ENCODE assay signal across 23 cellular contexts in genomic region chr12:89966495-89967240, GRCh38.
"Had no signal": no experiment of that assay in that cellular context is flagged by ENCODE, and none has a peak within 500 bp of the region (broad histone marks: within the 10 kb centered on the region; RNA-seq: fewer than 3 reads in every experiment).

No MANE protein-coding gene starts in this region.

- H3K4me3 Mint-ChIP-seq: memory B cell; mesothelial cell of epicardium; natural killer cell treated with Interleukin-12 subunit alpha and Interleukin-12 subunit beta and Interleukin-15 and Interleukin-18, amount 100 ng/mL, for 72 hours; neural progenitor cell; stimulated activated naive CD8-positive, alpha-beta T cell treated with anti-CD3 and anti-CD28 coated beads, Interleukin-15, amount 100 ng/mL, for 72 hours had no signal

- H3K9me3 Mint-ChIP-seq: memory B cell had no signal

- H3K4me1 ChIP-seq: heart left ventricle, left ventricle myocardium inferior, prostate gland, right lobe of liver had no signal

- H3K27me3 Mint-ChIP-seq: memory B cell; stimulated activated naive CD8-positive, alpha-beta T cell treated with anti-CD3 and anti-CD28 coated beads, Interleukin-15, amount 100 ng/mL, for 72 hours had no signal

- H3K27ac ChIP-seq: heart left ventricle, left ventricle myocardium inferior, lower lobe of right lung, neural progenitor cell, pancreas, prostate gland, right lobe of liver, spleen, testis, tibial nerve had no signal

- H3K4me2 ChIP-seq: neural progenitor cell had no signal

- ATAC-seq: esophagus mucosa; heart left ventricle; lower lobe of right lung; natural killer cell treated with Interleukin-12 subunit alpha and Interleukin-12 subunit beta and Interleukin-15 and Interleukin-18, amount 100 ng/mL, for 72 hours; pancreas; right lobe of liver; stimulated activated naive CD8-positive, alpha-beta T cell treated with anti-CD3 and anti-CD28 coated beads, Interleukin-15, amount 100 ng/mL, for 72 hours had no signal

- H3K36me3 ChIP-seq: heart left ventricle, left ventricle myocardium inferior, lower lobe of right lung, neural progenitor cell, pancreas, prostate gland, right lobe of liver, spleen, tibial nerve had no signal

- H3K9ac ChIP-seq: neural progenitor cell had no signal

- H3K27ac Mint-ChIP-seq: memory B cell; mesothelial cell of epicardium; natural killer cell treated with Interleukin-12 subunit alpha and Interleukin-12 subunit beta and Interleukin-15 and Interleukin-18, amount 100 ng/mL, for 72 hours; neural progenitor cell; stimulated activated naive CD8-positive, alpha-beta T cell treated with anti-CD3 and anti-CD28 coated beads, Interleukin-15, amount 100 ng/mL, for 72 hours had no signal

- DNase-seq: effector memory CD4-positive, alpha-beta T cell; heart left ventricle; hippocampal formation; left ventricle myocardium inferior; lower lobe of right lung; nucleus accumbens; pancreas; right lobe of liver; spleen; stimulated activated CD4-positive, alpha-beta T cell treated with anti-CD3 and anti-CD28 coated beads, Interleukin-15, amount 100 ng/mL, for 24 hours; stimulated activated CD4-positive, alpha-beta T cell treated with anti-CD3 and anti-CD28 coated beads, Interleukin-1b, Interleukin-23, amount 100 ng/mL, for 48 hours; stimulated activated naive CD8-positive, alpha-beta T cell treated with anti-CD3 and anti-CD28 coated beads, Interleukin-15, amount 100 ng/mL, for 72 hours; testis had no signal

- H3K4me3 ChIP-seq: heart left ventricle, left ventricle myocardium inferior, lower lobe of right lung, neural progenitor cell, pancreas, prostate gland, right lobe of liver, spleen, testis, tibial nerve had no signal

- H3K27me3 ChIP-seq: heart left ventricle, pancreas, right lobe of liver, spleen, testis, tibial nerve had no signal

- H3K36me3 Mint-ChIP-seq: memory B cell, mesothelial cell of epicardium, neural progenitor cell had no signal

- H2AFZ ChIP-seq: neural progenitor cell had no signal

- H3K9me3 ChIP-seq: heart left ventricle, left ventricle myocardium inferior, lower lobe of right lung, pancreas, prostate gland, right lobe of liver, spleen, testis, tibial nerve had no signal

- FAIRE-seq: endometrium, frontal cortex, keratinocyte, pancreas had no signal
